In genomic region chr6:38185244-38185643, GRCh38 we compare ENCODE assay signal across 20 cellular contexts.
DNase-seq lines count a peak whose midpoint lies in the region; ATAC-seq and TF ChIP-seq lines count a peak whose summit lies in the region.
"Had no signal": no experiment of that assay in that cellular context is flagged by ENCODE, and none has a peak within 500 bp of the region (broad histone marks: within the 10 kb centered on the region; RNA-seq: fewer than 3 reads in every experiment).

No MANE protein-coding gene starts in this region.

- intact Hi-C loops in Calu3 (cut with micrococcal nuclease; ENCODE audit: unreplicated experiment) = no loop called here

- H3K4me1 Mint-ChIP-seq in brain (peaks cover 65% of the 10 kb centered on the region), Calu3 (ENCODE audit: low read depth, unreplicated experiment) (no peaks in the 10 kb centered on the region)
- H3K4me1 Mint-ChIP-seq: B cell, CD14-positive monocyte had no signal

- TF ChIP-seq POLR2A in erythroblast (IDR thresholded peaks at IDR 0.05; ENCODE audit: low read length) = no peak

- H3K27me3 Mint-ChIP-seq in brain (peaks cover 6% of the 10 kb centered on the region), Calu3 (ENCODE audit: unreplicated experiment) (no peaks in the 10 kb centered on the region)
- H3K27me3 Mint-ChIP-seq: B cell had no signal

- H3K9me3 Mint-ChIP-seq in brain (no peaks in the 10 kb centered on the region), Calu3 (ENCODE audit: low read depth, unreplicated experiment) (no peaks in the 10 kb centered on the region)
- H3K9me3 Mint-ChIP-seq: CD14-positive monocyte had no signal

- peaks cover 6% of the 10 kb centered on the region for H3K36me3 Mint-ChIP-seq in brain
- no peaks in the 10 kb centered on the region for H3K36me3 Mint-ChIP-seq in Calu3 (ENCODE audit: insufficient read depth, unreplicated experiment)

- H3K27ac Mint-ChIP-seq in brain = peak overlapping the region in 4 of 5 experiments; percentile 19 to 56 (median 32)
- no peak overlapping the region for H3K27ac Mint-ChIP-seq in Calu3 (ENCODE audit: unreplicated experiment)

- BruUV-seq in Calu3 (replicated peaks; lab: Mats Ljungman, UMichigan) = no TSS peak

- ATAC-seq in GM18517 (IDR thresholded peaks at IDR 0.05; ENCODE audit: unreplicated experiment) = no peak
- ATAC-seq: HepG2 had no signal

- no peak overlapping the region for H3K4me3 Mint-ChIP-seq in brain
- no peak overlapping the region for H3K4me3 Mint-ChIP-seq in Calu3 (ENCODE audit: low read depth, unreplicated experiment)
- H3K4me3 Mint-ChIP-seq: B cell, CD14-positive monocyte had no signal

- CTCF ChIA-PET in Calu3 (lab: Charles Lee) = no interaction called here

- DNase-seq in D341Med (ENCODE audit: low spot score) = peak; percentile 4
- peak; percentile 14 to 35 for DNase-seq in hippocampal formation (lab: John Stamatoyannopoulos, UW)
- DNase-seq in putamen (ENCODE audit: low spot score) = peak; percentile 41
- no peak for DNase-seq in erythroblast (lab: John Stamatoyannopoulos, UW)
- no peak for DNase-seq in NCI-H2081 (lab: John Stamatoyannopoulos, UW)
- no peak for DNase-seq in Calu3
- DNase-seq: EL, KBM-7, MM.1S, NCI-H1048, NCI-H1417 treated with DMSO at 0.1 percent for 48 hours, NCI-H1930, NCI-H226, NCI-H510A treated with DMSO at 0.1 percent for 48 hours, NCI-H748 treated with DMSO at 0.1 percent for 48 hours had no signal

- TF ChIP-seq CTCF in brain (conservative IDR thresholded peaks at IDR 0.05) = no peak
- TF ChIP-seq CTCF in Calu3 (IDR thresholded peaks at IDR 0.05; ENCODE audit: unreplicated experiment) = no peak

Comparison
In these comparisons a context has a peak if more than half of its experiments do, and no peak if none do; other contexts are left out.
1. DNase-seq: peak in D341Med (single experiment), hippocampal formation (2 of 2) and putamen (single experiment); none in erythroblast (0 of 2), NCI-H2081 (0 of 2) and Calu3 (single experiment).